In the genomic region with DNA sequence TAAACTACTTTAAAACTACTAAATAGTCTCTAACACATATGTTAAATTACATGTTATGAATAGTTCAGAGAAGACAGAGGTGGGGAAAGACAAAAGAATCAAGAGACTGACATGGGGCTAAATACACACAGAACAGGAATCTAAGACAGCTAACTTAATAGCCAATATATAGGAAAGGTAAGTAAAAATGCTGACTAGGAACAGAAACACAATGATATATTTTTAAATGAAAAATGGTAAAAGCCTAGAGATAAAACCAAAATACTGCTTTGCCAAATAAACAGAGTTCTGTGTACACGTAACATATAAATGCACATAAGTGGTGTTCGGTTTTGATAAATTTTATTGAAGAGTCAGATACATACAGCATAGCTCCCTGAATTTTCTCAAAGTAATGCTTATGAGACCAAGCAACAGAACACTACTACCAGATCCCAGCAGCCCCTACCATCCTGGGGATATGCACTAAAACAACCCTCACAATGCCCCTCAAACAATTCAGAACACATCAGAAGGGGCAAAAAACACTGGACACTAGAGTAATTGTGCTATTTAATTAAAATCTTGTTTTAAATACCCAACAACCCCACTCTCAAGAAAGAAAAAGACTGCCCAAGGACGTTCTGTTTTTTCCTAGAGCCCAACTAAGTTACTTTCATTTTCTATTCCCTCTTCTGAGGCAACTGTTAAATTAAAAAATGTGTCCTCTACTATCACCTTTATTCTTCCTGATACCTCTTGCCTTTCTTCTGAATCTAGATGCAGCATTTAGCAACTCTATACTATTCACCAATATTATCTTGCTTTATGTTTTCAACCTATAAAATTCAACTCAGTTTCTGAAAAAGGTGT, we compare ENCODE assay signal across 8 cellular contexts.
A peak's percentile ranks its signal among the peaks of the same experiment; 100 is the strongest.
DNase-seq lines count a peak whose midpoint lies in the region; ATAC-seq and TF ChIP-seq lines count a peak whose summit lies in the region.

No MANE protein-coding gene starts in this region.

- no peaks in the 10 kb centered on the region for H3K9me2 ChIP-seq in Loucy (replicated peaks; ENCODE audit: low read depth, low read length)

- H3F3A ChIP-seq in Loucy (ENCODE audit: low read depth), result 0 out of 2 replicates have a peak, but pooled peaks cover 5% of the 10 kb centered on the region

- H3K4me2 ChIP-seq in Loucy (ENCODE audit: low read depth, low read length, poor library complexity, severe bottlenecking), result peak overlapping the region; percentile 73

- H3K9ac ChIP-seq in Loucy (ENCODE audit: low read depth, low read length, poor library complexity, severe bottlenecking), result peak overlapping the region; percentile 66
- H3K9ac ChIP-seq in mucosa of stomach (ENCODE audit: low read length), result peak overlapping the region; percentile 74

- H3K4me3 ChIP-seq in AG10803 (ENCODE audit: low read length), result peak overlapping the region; percentile 52
- H3K4me3 ChIP-seq in Loucy (ENCODE audit: low read length, poor library complexity, severe bottlenecking), result peak overlapping the region; percentile 59
- H3K4me3 ChIP-seq in mucosa of stomach (ENCODE audit: low read length), result no peak overlapping the region

- H3K4me1 ChIP-seq in Loucy (ENCODE audit: insufficient read depth, low read length, poor library complexity, severe bottlenecking) (peaks cover 24% of the 10 kb centered on the region), mucosa of stomach (ENCODE audit: control insufficient read depth, insufficient read depth, low read length) (peaks cover 10% of the 10 kb centered on the region)

- TF ChIP-seq CTCF in AG10803 (conservative IDR thresholded peaks at IDR 0.05; ENCODE audit: low read length) (no peak), Loucy (conservative IDR thresholded peaks at IDR 0.05; ENCODE audit: low read length) (no peak)

- H3K36me3 ChIP-seq in Loucy (ENCODE audit: insufficient read depth, low read length) (peaks cover 69% of the 10 kb centered on the region), mucosa of stomach (ENCODE audit: control insufficient read depth, insufficient read depth, low read length) (no peaks in the 10 kb centered on the region)

- H3K79me2 ChIP-seq in Loucy (ENCODE audit: insufficient read depth, low read length), result no peaks in the 10 kb centered on the region

- ATAC-seq in esophagus mucosa, result no peak

- DNase-seq in AG10803 (ENCODE audit: low read depth) (no peak), NCI-H2227 (lab: John Stamatoyannopoulos, UW; ENCODE audit: unreplicated experiment) (no peak), iPS-NIHi11 (ENCODE audit: low spot score) (no peak), NCI-H146 treated with DMSO at 0.1 percent for 48 hours (lab: John Stamatoyannopoulos, UW; ENCODE audit: unreplicated experiment) (no peak)
- peak; percentile 22 for DNase-seq in central memory CD4-positive, alpha-beta T cell

- no peak overlapping the region for H2AFZ ChIP-seq in Loucy (ENCODE audit: low read length)

- no peaks in the 10 kb centered on the region for H3K9me3 ChIP-seq in Loucy (ENCODE audit: insufficient read depth, low read depth, low read length)
- no peaks in the 10 kb centered on the region for H3K9me3 ChIP-seq in mucosa of stomach (ENCODE audit: control insufficient read depth, low read length)

- H3K27me3 ChIP-seq in Loucy (ENCODE audit: insufficient read depth, low read length, poor library complexity, severe bottlenecking), result no peaks in the 10 kb centered on the region
- no peaks in the 10 kb centered on the region for H3K27me3 ChIP-seq in mucosa of stomach (ENCODE audit: control insufficient read depth, insufficient read depth, low read length)

- H4K20me1 ChIP-seq in Loucy (ENCODE audit: insufficient read depth, low read length, poor library complexity, severe bottlenecking), result no peaks in the 10 kb centered on the region
